ENCODE assay signal across 10 cellular contexts in genomic region chr2:76437564-76437963, GRCh38.
"Had no signal": no experiment of that assay in that cellular context is flagged by ENCODE, and none has a peak within 500 bp of the region (broad histone marks: within the 10 kb centered on the region; RNA-seq: fewer than 3 reads in every experiment).

No MANE protein-coding gene starts in this region.

- FAIRE-seq: H1, H54 had no signal

- H3K9ac ChIP-seq: GM23248 had no signal

- H3K27ac ChIP-seq: GM23248 had no signal

- ATAC-seq: HCT116 had no signal

- H2AFZ ChIP-seq: GM23248 had no signal

- H3K36me3 ChIP-seq: HAP-1 had no signal

- H3K4me3 ChIP-seq: GM23248, HAP-1 had no signal

- H3K4me3 Mint-ChIP-seq: H9, HFFc6 had no signal

- H3K9me3 ChIP-seq: HAP-1 had no signal

- H3K4me1 Mint-ChIP-seq: H9 had no signal

- H3K27ac Mint-ChIP-seq: H9, HFFc6 had no signal

- DNase-seq: GM23248, GOT3, H7, H9, HCEC 1CT, HFFc6 had no signal
